ENCODE assay signal across 24 cellular contexts in genomic region chr10:63008491-63008890, GRCh38.
"Had no signal": no experiment of that assay in that cellular context is flagged by ENCODE, and none has a peak within 500 bp of the region (broad histone marks: within the 10 kb centered on the region; RNA-seq: fewer than 3 reads in every experiment).

No MANE protein-coding gene starts in this region.

- FAIRE-seq: TTC549 had no signal

- H3K27ac ChIP-seq: colonic mucosa, gastrocnemius medialis, left lung, right atrium auricular region, testis had no signal

- H3K36me3 Mint-ChIP-seq: activated CD4-positive, alpha-beta memory T cell treated with anti-CD3 and anti-CD28 coated beads for 36 hours; activated naive CD4-positive, alpha-beta T cell treated with anti-CD3 and anti-CD28 coated beads, Interleukin-2, amount 50 U/mL, for 72 hours; brain; type B pancreatic cell had no signal

- ATAC-seq: activated naive CD4-positive, alpha-beta T cell treated with anti-CD3 and anti-CD28 coated beads, Interleukin-2, amount 50 U/mL, for 72 hours; gastrocnemius medialis; left lung had no signal

- H3K27me3 Mint-ChIP-seq: brain had no signal

- H3K27ac Mint-ChIP-seq: activated CD4-positive, alpha-beta memory T cell treated with anti-CD3 and anti-CD28 coated beads for 36 hours; activated naive CD4-positive, alpha-beta T cell treated with anti-CD3 and anti-CD28 coated beads, Interleukin-2, amount 50 U/mL, for 72 hours; activated T-helper 1 cell treated with anti-CD3 and anti-CD28 coated beads, Interleukin-12 subunit alpha, Interleukin-12 subunit beta, Interleukin-2, Interleukin-4 antibody, amounts not matched to agents 30 ng/mL and 10 ng/mL and 1 ng/mL, durations not matched to agents 14 hours and 24 hours and 36 hours; brain; endodermal cell; nephron; type B pancreatic cell had no signal

- H3K9me3 Mint-ChIP-seq: activated CD4-positive, alpha-beta memory T cell treated with anti-CD3 and anti-CD28 coated beads for 36 hours; activated naive CD4-positive, alpha-beta T cell treated with anti-CD3 and anti-CD28 coated beads, Interleukin-2, amount 50 U/mL, for 72 hours; activated T-helper 1 cell treated with anti-CD3 and anti-CD28 coated beads, Interleukin-12 subunit alpha, Interleukin-12 subunit beta, Interleukin-2, Interleukin-4 antibody, amounts not matched to agents 30 ng/mL and 10 ng/mL and 1 ng/mL, durations not matched to agents 14 hours and 24 hours and 36 hours; brain; endodermal cell; nephron; type B pancreatic cell had no signal

- DNase-seq: activated CD4-positive, alpha-beta memory T cell treated with anti-CD3 and anti-CD28 coated beads for 36 hours; activated gamma-delta T cell treated with Interleukin-2 at 50 U/mL for 16 hours; activated T-cell treated with anti-CD3 and anti-CD28 coated beads for 4 hours; amniotic stem cell; caudate nucleus; colonic mucosa; endodermal cell; erythroblast; gastrocnemius medialis; head of caudate nucleus; left lung; mammary epithelial cell; midbrain; occipital lobe; stimulated activated CD4-positive, alpha-beta T cell treated with anti-CD3 and anti-CD28 coated beads, Interleukin-4, amount 100 ng/mL, for 1 hour; SW 1271; testis had no signal

- H3K4me1 Mint-ChIP-seq: brain, nephron had no signal

- H3K9me3 ChIP-seq: colonic mucosa, gastrocnemius medialis, left lung, right atrium auricular region, testis had no signal

- H3K4me3 ChIP-seq: colonic mucosa, gastrocnemius medialis, left lung, right atrium auricular region, testis had no signal

- H3K36me3 ChIP-seq: colonic mucosa, gastrocnemius medialis, left lung, right atrium auricular region had no signal

- H3K4me1 ChIP-seq: colonic mucosa, gastrocnemius medialis, left lung, right atrium auricular region, testis had no signal

- H3K4me3 Mint-ChIP-seq: activated CD4-positive, alpha-beta memory T cell treated with anti-CD3 and anti-CD28 coated beads for 36 hours; activated T-helper 1 cell treated with anti-CD3 and anti-CD28 coated beads, Interleukin-12 subunit alpha, Interleukin-12 subunit beta, Interleukin-2, Interleukin-4 antibody, amounts not matched to agents 30 ng/mL and 10 ng/mL and 1 ng/mL, durations not matched to agents 14 hours and 24 hours and 36 hours; brain; endodermal cell; nephron; type B pancreatic cell had no signal

- H3K27me3 ChIP-seq: colonic mucosa, gastrocnemius medialis, left lung, right atrium auricular region, testis had no signal
